In the genomic region with DNA sequence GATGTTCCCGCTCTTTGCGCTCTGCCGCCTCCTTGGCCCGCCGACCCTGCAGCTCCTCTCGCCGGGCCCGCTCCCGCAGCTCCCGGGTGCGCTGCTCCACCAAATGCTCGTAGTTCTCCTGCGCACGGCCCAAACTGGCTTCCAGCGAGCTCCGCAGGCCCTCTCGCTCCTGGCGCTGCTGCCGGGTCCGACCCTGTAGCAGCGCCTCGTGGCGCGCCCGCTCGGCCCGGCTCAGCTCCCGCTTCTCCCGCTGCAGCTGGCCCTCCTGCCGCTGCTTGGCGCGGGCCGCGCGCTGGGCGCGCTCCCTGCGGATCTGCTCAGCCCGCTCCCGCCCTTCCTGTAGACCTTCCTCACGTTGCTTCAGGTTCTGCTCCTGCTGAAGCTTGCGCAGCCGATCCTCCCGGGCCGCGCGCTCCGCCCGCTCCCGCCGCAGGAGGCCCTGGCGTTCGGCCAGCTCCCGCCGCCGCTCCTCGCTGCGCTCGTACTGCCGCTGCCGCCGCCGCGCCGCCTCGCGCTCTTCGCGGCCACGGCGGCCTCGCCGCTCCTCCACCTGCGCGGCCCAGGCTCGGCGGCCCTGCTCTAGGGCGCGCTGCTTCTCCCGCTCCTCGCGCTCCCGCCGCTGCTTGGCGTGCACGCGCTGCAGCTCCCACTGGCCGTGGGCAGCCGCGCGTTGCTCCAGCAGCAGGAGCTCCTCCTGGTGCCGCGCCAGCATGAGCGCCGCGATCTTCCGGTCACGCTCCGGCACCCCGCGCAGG, we compare ENCODE assay signal across 9 cellular contexts. TPM values are rescaled to one million over a fixed set of nuclear protein-coding genes. Genes with fewer than 3 reads are reported as not detected.
DNase-seq lines count a peak whose midpoint lies in the region; ATAC-seq, FAIRE-seq and TF ChIP-seq lines count a peak whose summit lies in the region.
"Had no signal": no experiment of that assay in that cellular context is flagged by ENCODE, and none has a peak within 500 bp of the region (broad histone marks: within the 10 kb centered on the region; RNA-seq: fewer than 3 reads in every experiment).

No MANE protein-coding gene starts in this region.

- H3K9ac ChIP-seq in keratinocyte (ENCODE audit: control insufficient read depth, extremely low read depth, insufficient read depth, low read length): no peak overlapping the region

- H3K9me3 Mint-ChIP-seq in activated naive CD8-positive, alpha-beta T cell treated with anti-CD3 and anti-CD28 coated beads, Interleukin-2, amount 50 U/mL, for 24 hours: no peaks in the 10 kb centered on the region
- H3K9me3 Mint-ChIP-seq: neural crest cell had no signal

- H3K4me1 ChIP-seq in keratinocyte (ENCODE audit: control insufficient read depth, extremely low read depth, insufficient read depth, low read length): peaks cover 8% of the 10 kb centered on the region
- H3K4me1 ChIP-seq in upper lobe of right lung: peaks cover 30% of the 10 kb centered on the region

- H3K9me1 ChIP-seq in keratinocyte (ENCODE audit: control insufficient read depth, extremely low read depth, insufficient read depth, low read length): no peaks in the 10 kb centered on the region

- no peak overlapping the region for H3K27ac Mint-ChIP-seq in activated naive CD8-positive, alpha-beta T cell treated with anti-CD3 and anti-CD28 coated beads, Interleukin-2, amount 50 U/mL, for 24 hours

- peak; percentile 16 for DNase-seq in activated naive CD4-positive, alpha-beta T cell treated with anti-CD3 and anti-CD28 coated beads, Interleukin-2, amount 50 U/mL, for 16 hours
- DNase-seq in activated naive CD4-positive, alpha-beta T cell (lab: John Stamatoyannopoulos, UW): no peak
- peak; percentile 5 for DNase-seq in activated naive CD8-positive, alpha-beta T cell treated with anti-CD3 and anti-CD28 coated beads, Interleukin-2, amount 50 U/mL, for 24 hours
- DNase-seq in keratinocyte (ENCODE audit: low read depth, low spot score): no peak
- no peak for DNase-seq in upper lobe of right lung
- no peak for DNase-seq in RCC 7860 (ENCODE audit: low spot score)
- no peak for DNase-seq in cortex of kidney (lab: John Stamatoyannopoulos, UW)

- peaks cover 77% of the 10 kb centered on the region for H3K27me3 ChIP-seq in keratinocyte (ENCODE audit: control insufficient read depth, extremely low read depth, insufficient read depth, low read length)
- peaks cover 94% of the 10 kb centered on the region for H3K27me3 ChIP-seq in upper lobe of right lung

- H3K4me3 ChIP-seq in keratinocyte (ENCODE audit: control insufficient read depth in 2 of 3, extremely low read depth in 1 of 3, insufficient read depth in 2 of 3, low read depth in 1 of 3, low read length in 3 of 3) (peak overlapping the region in 2 of 3 experiments; percentile 22 to 46), upper lobe of right lung (peak overlapping the region; percentile 44)

- no peaks in the 10 kb centered on the region for H3K79me2 ChIP-seq in keratinocyte (ENCODE audit: control insufficient read depth, insufficient read depth, low read length)

- H3K4me2 ChIP-seq in keratinocyte (ENCODE audit: control insufficient read depth, extremely low read depth, insufficient read depth, low read depth, low read length): peak overlapping the region; percentile 71

- H3K36me3 ChIP-seq in keratinocyte (ENCODE audit: control insufficient read depth in 2 of 2, extremely low read depth in 1 of 2, insufficient read depth in 2 of 2, low read length in 2 of 2) (no peaks in the 10 kb centered on the region), upper lobe of right lung (no peaks in the 10 kb centered on the region)

- intact Hi-C loops in upper lobe of right lung (cut with DNase I): no loop called here

- H3K9me3 ChIP-seq in keratinocyte (ENCODE audit: control insufficient read depth, low read depth, low read length) (no peaks in the 10 kb centered on the region), upper lobe of right lung (no peaks in the 10 kb centered on the region)

- no peaks in the 10 kb centered on the region for H4K20me1 ChIP-seq in keratinocyte (ENCODE audit: control insufficient read depth, extremely low read depth, insufficient read depth, low read length)

- H3K4me3 Mint-ChIP-seq in activated naive CD8-positive, alpha-beta T cell treated with anti-CD3 and anti-CD28 coated beads, Interleukin-2, amount 50 U/mL, for 24 hours: no peak overlapping the region

- dilution Hi-C loops in keratinocyte (cut with MboI; ENCODE audit: extremely low pct_ligation_motif_present, low sequenced_read_pairs): no loop called here

- H3K4me1 Mint-ChIP-seq in activated naive CD8-positive, alpha-beta T cell treated with anti-CD3 and anti-CD28 coated beads, Interleukin-2, amount 50 U/mL, for 24 hours: peaks cover 13% of the 10 kb centered on the region

- H2AFZ ChIP-seq in keratinocyte (ENCODE audit: control insufficient read depth, low read length): no peak overlapping the region

- TF ChIP-seq CTCF in keratinocyte (optimal IDR thresholded peaks at IDR 0.05 in 1 of 3, IDR thresholded peaks at IDR 0.05 in 1 of 3, conservative IDR thresholded peaks at IDR 0.05 in 1 of 3; ENCODE audit: extremely low read depth in 1 of 3, insufficient read depth in 2 of 3, low read length in 3 of 3) (no peak), upper lobe of right lung (IDR thresholded peaks at IDR 0.05) (no peak)

- peaks cover 72% of the 10 kb centered on the region for H3K27me3 Mint-ChIP-seq in activated naive CD8-positive, alpha-beta T cell treated with anti-CD3 and anti-CD28 coated beads, Interleukin-2, amount 50 U/mL, for 24 hours

- no peaks in the 10 kb centered on the region for H3K36me3 Mint-ChIP-seq in activated naive CD8-positive, alpha-beta T cell treated with anti-CD3 and anti-CD28 coated beads, Interleukin-2, amount 50 U/mL, for 24 hours (ENCODE audit: low read depth)

- H3K27ac ChIP-seq in keratinocyte (ENCODE audit: control insufficient read depth, insufficient read depth, low read length) (no peak overlapping the region), upper lobe of right lung (no peak overlapping the region)

- ATAC-seq in activated naive CD8-positive, alpha-beta T cell treated with anti-CD3 and anti-CD28 coated beads, Interleukin-2, amount 50 U/mL, for 24 hours: no peak
- ATAC-seq in upper lobe of right lung: peak; percentile 47
- no peak for ATAC-seq in HG02970 (IDR thresholded peaks at IDR 0.05; ENCODE audit: low FRiP score, unreplicated experiment)

- FAIRE-seq in keratinocyte (lab: Jason Lieb, UNC) (no peak), RCC 7860 (lab: Jason Lieb, UNC) (no peak)

RNA-seq across cellular contexts. Expression of gene CCDC177, which starts 2.6 kb away (rescaled TPM):
- not detected in 3 replicates for polyA plus RNA-seq in keratinocyte
- not detected for polyA plus RNA-seq in keratinocyte (2011; ENCODE audit: low read depth)
- polyA plus RNA-seq in keratinocyte (2011; cell fraction: cytosol; rRNA removed): not detected in 2 replicates
- polyA plus RNA-seq in keratinocyte (2011; cell fraction: nucleus; rRNA removed): not detected in 2 replicates
- 0.03 TPM in 1 of 2 replicates, not detected in the other for polyA plus RNA-seq in keratinocyte (2012; ENCODE audit: low replicate concordance)
- not detected in 3 replicates for polyA minus RNA-seq in keratinocyte
- polyA minus RNA-seq in keratinocyte (2011; cell fraction: cytosol; rRNA and poly(A)+ RNA removed): not detected
- not detected in 2 replicates for polyA minus RNA-seq in keratinocyte (2011; cell fraction: nucleus; rRNA and poly(A)+ RNA removed)
- total RNA-seq in upper lobe of right lung: not detected

RNA-seq across cellular contexts. Expression of gene SUSD6, which starts 39.3 kb away (rescaled TPM):
- 10.5 to 12.8 TPM (median 12.0 TPM) in 3 replicates for polyA plus RNA-seq in keratinocyte
- 9.1 TPM for polyA plus RNA-seq in keratinocyte (2011; ENCODE audit: low read depth)
- polyA plus RNA-seq in keratinocyte (2011; cell fraction: cytosol; rRNA removed): 4.2 and 5.2 TPM in 2 replicates
- 42.5 and 45.1 TPM in 2 replicates for polyA plus RNA-seq in keratinocyte (2011; cell fraction: nucleus; rRNA removed)
- polyA plus RNA-seq in keratinocyte (2012; ENCODE audit: low replicate concordance): 9.9 and 16.3 TPM in 2 replicates
- polyA minus RNA-seq in keratinocyte: 17.4 to 22.2 TPM (median 19.8 TPM) in 3 replicates
- polyA minus RNA-seq in keratinocyte (2011; cell fraction: cytosol; rRNA and poly(A)+ RNA removed): 7.5 TPM
- 26.7 and 33.3 TPM in 2 replicates for polyA minus RNA-seq in keratinocyte (2011; cell fraction: nucleus; rRNA and poly(A)+ RNA removed)
- total RNA-seq in upper lobe of right lung: 87.5 TPM

Comparison
In these comparisons a context has a peak if more than half of its experiments do, and no peak if none do; other contexts are left out.
1. DNase-seq: peak in activated naive CD4-positive, alpha-beta T cell treated with anti-CD3 and anti-CD28 coated beads, Interleukin-2, amount 50 U/mL, for 16 hours (single experiment) and activated naive CD8-positive, alpha-beta T cell treated with anti-CD3 and anti-CD28 coated beads, Interleukin-2, amount 50 U/mL, for 24 hours (single experiment); none in activated naive CD4-positive, alpha-beta T cell (0 of 4), keratinocyte (single experiment), upper lobe of right lung (single experiment), RCC 7860 (single experiment) and cortex of kidney (single experiment).